ENCODE assay signal across 2 cellular contexts in genomic region chr10:14087585-14087984, GRCh38.
TF ChIP-seq lines count a peak whose summit lies in the region.

No MANE protein-coding gene starts in this region.

TF ChIP-seq in IMR-90, 13 proteins besides CTCF, POLR2A, EP300 and RAD21 (continued from another document):
- no peak for TF ChIP-seq NFE2L2 (IDR thresholded peaks at IDR 0.05; ENCODE audit: low read depth, low read length)
- TF ChIP-seq CHD1 (IDR thresholded peaks at IDR 0.05; ENCODE audit: low read depth, low read length): no peak
TF ChIP-seq in IMR-90: peak in this region for 0.

TF ChIP-seq in SK-N-SH treated with all-trans-retinoic acid at 6 μM for 48 hours, 23 proteins besides CTCF, POLR2A, EP300 and RAD21 (continued from another document):
- no peak for TF ChIP-seq CREB5 (CRISPR knock-in tag; IDR thresholded peaks at IDR 0.05; ENCODE audit: low read depth)
- no peak for TF ChIP-seq CSRNP3 (CRISPR knock-in tag; IDR thresholded peaks at IDR 0.05)
- no peak for TF ChIP-seq ZFP30 (CRISPR knock-in tag; IDR thresholded peaks at IDR 0.05)
- TF ChIP-seq ZFP3 (CRISPR knock-in tag; IDR thresholded peaks at IDR 0.05): no peak
